In genomic region chr17:40341808-40342574, GRCh38 we compare ENCODE assay signal across 8 cellular contexts. TPM values are rescaled to one million over a fixed set of nuclear protein-coding genes. Genes with fewer than 3 reads are reported as not detected.
A peak's percentile ranks its signal among the peaks of the same experiment; 100 is the strongest.
DNase-seq lines count a peak whose midpoint lies in the region; ATAC-seq and TF ChIP-seq lines count a peak whose summit lies in the region.

No MANE protein-coding gene starts in this region.

- H3K9ac ChIP-seq in HCT116 (ENCODE audit: low read length): peak overlapping the region; percentile 73

- DNase-seq in AG10803 (ENCODE audit: low read depth): peak; percentile 46
- no peak for DNase-seq in HCT116 (ENCODE audit: low read depth, low spot score)
- peak; percentile 72 for DNase-seq in SW480 (ENCODE audit: low spot score)
- DNase-seq in epithelial cell of prostate (ENCODE audit: low read depth, low spot score): no peak
- DNase-seq in ureter (ENCODE audit: low spot score): peak; percentile 87
- DNase-seq in NCI-H187 treated with DMSO at 0.1 percent for 48 hours (lab: John Stamatoyannopoulos, UW): no peak

- no peak for TF ChIP-seq CTCF in AG10803 (conservative IDR thresholded peaks at IDR 0.05; ENCODE audit: low read length)
- TF ChIP-seq CTCF in HCT116 (IDR thresholded peaks at IDR 0.05 in 2 of 3, conservative IDR thresholded peaks at IDR 0.05 in 1 of 3; ENCODE audit: borderline replicate concordance in 1 of 3, insufficient read depth in 1 of 3, low read depth in 2 of 3, low read length in 2 of 3): no peak

- H3K4me2 ChIP-seq in HCT116 (ENCODE audit: low read length): peak overlapping the region; percentile 80

- H3K9me3 ChIP-seq in HCT116 (ENCODE audit: control insufficient read depth in 1 of 2, insufficient read depth in 1 of 2, low read depth in 1 of 2, low read length in 2 of 2): no peaks in the 10 kb centered on the region
- no peaks in the 10 kb centered on the region for H3K9me3 ChIP-seq in mononuclear cell (ENCODE audit: low read depth, low read length)

- peak; percentile 62 for ATAC-seq in HCT116
- ATAC-seq in GM21526 (IDR thresholded peaks at IDR 0.05; ENCODE audit: low FRiP score, unreplicated experiment): no peak

- no peak for TF ChIP-seq RAD21 in HCT116 (IDR thresholded peaks at IDR 0.05; ENCODE audit: low read depth)

- intact Hi-C loops in HCT116 (cut with micrococcal nuclease): loop anchor here (2.0 kb wide), 1 partner anchor 23 kb away; no protein-coding TSS in a partner anchor

- H4K20me1 ChIP-seq in HCT116 (ENCODE audit: insufficient read depth): no peaks in the 10 kb centered on the region; the same call in 1 of the 2 replicates

- peak overlapping the region; percentile 72 for H3K27ac ChIP-seq in HCT116 (ENCODE audit: low read depth, low read length)
- peak overlapping the region; percentile 81 for H3K27ac ChIP-seq in epithelial cell of prostate

- H3K27me3 ChIP-seq in HCT116 (ENCODE audit: insufficient read depth, low read length) (no peaks in the 10 kb centered on the region), mononuclear cell (ENCODE audit: insufficient read depth, low read length) (no peaks in the 10 kb centered on the region)

- no TSS peak for BruUV-seq in HCT116 (replicated peaks; lab: Mats Ljungman, UMichigan)

- peaks cover 84% of the 10 kb centered on the region for H3K79me2 ChIP-seq in HCT116 (ENCODE audit: insufficient read depth, low read length)

- RAD21 ChIA-PET in HCT116 (lab: Charles Lee; ENCODE audit: low non-redundant PET in 1 of 2, low total read pairs in 2 of 2, uncharacterized antibody in 2 of 2, unreplicated experiment in 2 of 2): no interaction called here

- H3K36me3 ChIP-seq in HCT116 (ENCODE audit: control insufficient read depth in 1 of 2, insufficient read depth in 2 of 2, low read length in 2 of 2): peaks cover 0 to 4% of the 10 kb centered on the region in 2 experiments; a peak in 1 of 4 replicates

- CTCF ChIA-PET in HCT116 (lab: Charles Lee): interaction anchor here (1.2 kb wide), 1 partner anchor 274 kb away, joined by 3 read pairs; no protein-coding TSS in a partner anchor

- H3K9me2 ChIP-seq in HCT116 (ENCODE audit: insufficient read depth): no peaks in the 10 kb centered on the region

- no peak for TF ChIP-seq POLR2A in HCT116 (IDR thresholded peaks at IDR 0.05; ENCODE audit: borderline replicate concordance, extremely low read depth, insufficient read depth, insufficient read length)

- H2AFZ ChIP-seq in HCT116 (ENCODE audit: low read depth, low read length, poor library complexity, severe bottlenecking): no peak overlapping the region

- H3K4me1 ChIP-seq in HCT116 (ENCODE audit: control insufficient read depth in 1 of 2, insufficient read depth in 2 of 2, low read length in 2 of 2) (peaks cover 24 to 62% of the 10 kb centered on the region in 2 experiments), mononuclear cell (ENCODE audit: insufficient read depth, low read length) (peaks cover 91% of the 10 kb centered on the region)

- H3K4me3 ChIP-seq in AG10803 (ENCODE audit: low read length): peak overlapping the region; percentile 82
- peak overlapping the region; percentile 60 to 68 for H3K4me3 ChIP-seq in HCT116 (replicated peaks in 1 of 2; ENCODE audit: low read depth in 1 of 2, low read length in 2 of 2)
- H3K4me3 ChIP-seq in mononuclear cell (ENCODE audit: low read length): peak overlapping the region; percentile 70

- POLR2A ChIA-PET in HCT116 (lab: Charles Lee): no interaction called here

TF ChIP-seq in HCT116, 20 proteins besides CTCF, POLR2A, EP300 and RAD21:
- TF ChIP-seq MAX (IDR thresholded peaks at IDR 0.05): peak; percentile 22; the same call in 1 of the 2 replicates
- TF ChIP-seq POLR2AphosphoS5 (IDR thresholded peaks at IDR 0.05; ENCODE audit: low read depth, low read length): peak; percentile 67
- no peak for TF ChIP-seq ATF3 (IDR thresholded peaks at IDR 0.05)

RNA-seq across cellular contexts. Expression of gene GJD3, which starts 22.5 kb away (rescaled TPM):
- total RNA-seq in HCT116 (2021; ENCODE audit: unreplicated experiment) (not detected), mononuclear cell (0.21 TPM), ureter (2.0 TPM)
- polyA plus RNA-seq in HCT116 (2012): 0.29 and 1.5 TPM in 2 replicates

RNA-seq across cellular contexts. Expression of gene RARA, which starts 33.0 kb away (rescaled TPM):
- 35.1 TPM for total RNA-seq in HCT116 (2021; ENCODE audit: unreplicated experiment)
- 38.1 and 46.6 TPM in 2 replicates for polyA plus RNA-seq in HCT116 (2012)
- total RNA-seq in mononuclear cell: 67.9 TPM
- 34.9 TPM for total RNA-seq in ureter

RNA-seq across cellular contexts. Expression of gene CDC6, which starts 54.3 kb away (rescaled TPM):
- total RNA-seq in HCT116 (2021; ENCODE audit: unreplicated experiment) (117 TPM), mononuclear cell (0.21 TPM), ureter (3.1 TPM)
- 37.2 and 38.7 TPM in 2 replicates for polyA plus RNA-seq in HCT116 (2012)

Comparison
In these comparisons a context has a peak if more than half of its experiments do, and no peak if none do; other contexts are left out.
1. DNase-seq: peak in AG10803 (single experiment), SW480 (single experiment) and ureter (single experiment); none in HCT116 (single experiment), epithelial cell of prostate (single experiment) and NCI-H187 treated with DMSO at 0.1 percent for 48 hours (single experiment).
2. RNA of gene CDC6, which starts 54.3 kb away (total RNA-seq): 117 TPM in HCT116 (single experiment); 3.1 TPM in ureter (single experiment) and 0.21 TPM in mononuclear cell (single experiment); every median in the first group is over 10 times any median in the second.
3. Peak in every context shown above with its lines, with median percentiles within 50 percentile points of each other: H3K4me3 ChIP-seq.